8 cellular contexts compared by ENCODE assay signal in genomic region chr5:139402561-139403158, GRCh38. TPM values are rescaled to one million over a fixed set of nuclear protein-coding genes. Genes with fewer than 3 reads are reported as not detected.
DNase-seq lines count a peak whose midpoint lies in the region; ATAC-seq and TF ChIP-seq lines count a peak whose summit lies in the region.

No MANE protein-coding gene starts in this region.

- peak overlapping the region; percentile 92 to 97 (median 96) for H3K4me3 Mint-ChIP-seq in brain
- peak overlapping the region; percentile 87 to 99 (median 96) for H3K4me3 Mint-ChIP-seq in naive thymus-derived CD8-positive, alpha-beta T cell

- ATAC-seq in naive thymus-derived CD8-positive, alpha-beta T cell: no peak

- no peaks in the 10 kb centered on the region for H3K36me3 Mint-ChIP-seq in brain
- peaks cover 0 to 5% (median 4%) of the 10 kb centered on the region in 3 donors for H3K36me3 Mint-ChIP-seq in naive thymus-derived CD8-positive, alpha-beta T cell

- TF ChIP-seq CTCF in NB4 (IDR thresholded peaks at IDR 0.05; ENCODE audit: low read depth, low read length) (peak; percentile 63), brain (conservative IDR thresholded peaks at IDR 0.05) (peak in 1 of 2 experiments; percentile 28)

- H3K4me3 ChIP-seq in NB4 (ENCODE audit: low read depth, low read length): no peak overlapping the region

- H3K4me1 Mint-ChIP-seq in brain: peaks cover 34% of the 10 kb centered on the region
- peaks cover 20 to 39% (median 27%) of the 10 kb centered on the region in 4 donors for H3K4me1 Mint-ChIP-seq in naive thymus-derived CD8-positive, alpha-beta T cell

- TF ChIP-seq POLR2A in NB4 (IDR thresholded peaks at IDR 0.05; ENCODE audit: extremely low read depth, insufficient read length): no peak

- peaks cover 4% of the 10 kb centered on the region for H3K27me3 Mint-ChIP-seq in brain
- no peaks in the 10 kb centered on the region for H3K27me3 Mint-ChIP-seq in naive thymus-derived CD8-positive, alpha-beta T cell

- POLR2A ChIA-PET in naive thymus-derived CD8-positive, alpha-beta T cell (lab: Charles Lee): interaction anchor here (0.6 to 3.1 kb wide), 6 partner anchors 10 to 109 kb away, joined by 4 to 19 read pairs (median 8); partner anchors contain the start of genes MATR3, PAIP2 and STING1

- no peaks in the 10 kb centered on the region for H3K9me3 Mint-ChIP-seq in brain
- no peaks in the 10 kb centered on the region for H3K9me3 Mint-ChIP-seq in naive thymus-derived CD8-positive, alpha-beta T cell

- H3K27ac Mint-ChIP-seq in brain: peak overlapping the region; percentile 65 to 100 (median 99)
- peak overlapping the region in 9 of 10 donors; percentile 95 to 100 (median 99) for H3K27ac Mint-ChIP-seq in naive thymus-derived CD8-positive, alpha-beta T cell

- DNase-seq in NCI-H82 (lab: John Stamatoyannopoulos, UW): peak; percentile 64
- DNase-seq in NCI-H82 treated with DMSO at 0.1 percent for 48 hours (lab: John Stamatoyannopoulos, UW; ENCODE audit: unreplicated experiment): no peak
- DNase-seq in NB4 (ENCODE audit: low read depth): peak; percentile 68
- DNase-seq in naive thymus-derived CD8-positive, alpha-beta T cell: no peak
- no peak for DNase-seq in inferior parietal cortex (ENCODE audit: extremely low spot score)
- DNase-seq in globus pallidus (ENCODE audit: low spot score): no peak
- DNase-seq in NCI-H510A (lab: John Stamatoyannopoulos, UW): no peak

RNA-seq across cellular contexts. Expression of gene SPATA24, which starts 1.2 kb away (rescaled TPM):
- 7.0 TPM for polyA plus RNA-seq in brain (ENCODE audit: insufficient read depth, low read depth, low replicate concordance)
- 1 to 10 TPM; 4.4 to 4.6 TPM for total RNA-seq in naive thymus-derived CD8-positive, alpha-beta T cell
- polyA plus RNA-seq in naive thymus-derived CD8-positive, alpha-beta T cell: 1 to 10 TPM; 2.9 to 8.7 (median 4.3) TPM

RNA-seq across cellular contexts. Expression of gene PROB1, which starts 7.8 kb away (rescaled TPM):
- 1.7 TPM for polyA plus RNA-seq in brain (ENCODE audit: insufficient read depth, low read depth, low replicate concordance)
- under 1 TPM; 0.75 to 0.88 TPM for total RNA-seq in naive thymus-derived CD8-positive, alpha-beta T cell
- under 1 TPM; 0.03 to 0.32 (median 0.11) TPM for polyA plus RNA-seq in naive thymus-derived CD8-positive, alpha-beta T cell

RNA-seq across cellular contexts. Expression of gene MZB1, which starts 12.9 kb away (rescaled TPM):
- polyA plus RNA-seq in brain (ENCODE audit: insufficient read depth, low read depth, low replicate concordance): not detected
- 1 to 10 TPM; 2.2 to 2.5 TPM for total RNA-seq in naive thymus-derived CD8-positive, alpha-beta T cell
- polyA plus RNA-seq in naive thymus-derived CD8-positive, alpha-beta T cell: under 1 TPM in 2 of 3 donors, not detected in 1; 0.37 to 0.84 TPM

RNA-seq across cellular contexts. Expression of gene SLC23A1, which starts 19.6 kb away (rescaled TPM):
- polyA plus RNA-seq in brain (ENCODE audit: insufficient read depth, low read depth, low replicate concordance): not detected
- under 1 TPM in 1 of 2 experiments, not detected in 1; 0.34 TPM for total RNA-seq in naive thymus-derived CD8-positive, alpha-beta T cell
- under 1 TPM in 1 of 3 donors, not detected in 2; 0.15 TPM for polyA plus RNA-seq in naive thymus-derived CD8-positive, alpha-beta T cell

RNA-seq across cellular contexts. Expression of gene DNAJC18, which starts 36.7 kb away (rescaled TPM):
- 31.0 TPM for polyA plus RNA-seq in brain (ENCODE audit: insufficient read depth, low read depth, low replicate concordance)
- total RNA-seq in naive thymus-derived CD8-positive, alpha-beta T cell: 1 to 10 TPM; 3.8 to 5.5 TPM
- 1 to 10 TPM; 2.8 to 9.1 (median 5.1) TPM for polyA plus RNA-seq in naive thymus-derived CD8-positive, alpha-beta T cell

Comparison
In these comparisons a context has a peak if more than half of its experiments do, and no peak if none do; other contexts are left out.
1. DNase-seq: peak in NCI-H82 (single experiment) and NB4 (single experiment); none in NCI-H82 treated with DMSO at 0.1 percent for 48 hours (single experiment), naive thymus-derived CD8-positive, alpha-beta T cell (0 of 10), inferior parietal cortex (single experiment), globus pallidus (single experiment) and NCI-H510A (single experiment).